In genomic region chr15:65517866-65518207, GRCh38 we compare ENCODE assay signal across 8 cellular contexts. TPM values are rescaled to one million over a fixed set of nuclear protein-coding genes. Genes with fewer than 3 reads are reported as not detected.
A peak's percentile ranks its signal among the peaks of the same experiment; 100 is the strongest.
DNase-seq lines count a peak whose midpoint lies in the region; ATAC-seq, FAIRE-seq and TF ChIP-seq lines count a peak whose summit lies in the region.

No MANE protein-coding gene starts in this region.

- POLR2A ChIA-PET in A549 (lab: Yijun Ruan, JAX): interaction anchor here (0.9 kb wide), 1 partner anchor 352 kb away, joined by 5 read pairs; the partner anchor contains the start of gene RAB11A

- ATAC-seq in A549: peak; percentile 62 to 69
- ATAC-seq in GM18909 (IDR thresholded peaks at IDR 0.05; ENCODE audit: poor library complexity, unreplicated experiment): no peak

- no peaks in the 10 kb centered on the region for H3K27me3 Mint-ChIP-seq in activated naive CD8-positive, alpha-beta T cell

- H3K79me2 ChIP-seq in mesendoderm (ENCODE audit: control insufficient read depth, insufficient read depth, low read length): peaks cover 18% of the 10 kb centered on the region

- H4K5ac ChIP-seq in mesendoderm (ENCODE audit: low read length): no peak overlapping the region

- peak; percentile 38; the same call in 2 of the 3 replicates for TF ChIP-seq CTCF in A549 (IDR thresholded peaks at IDR 0.05)
- no peak for TF ChIP-seq CTCF in GM13977 (IDR thresholded peaks at IDR 0.05; ENCODE audit: extremely low read depth, insufficient read depth, missing control alignments)

- peak overlapping the region; percentile 98 for H3K4me3 Mint-ChIP-seq in activated naive CD8-positive, alpha-beta T cell

- no peak overlapping the region for H3K9ac ChIP-seq in mesendoderm (ENCODE audit: low read length)

- no peak for TF ChIP-seq EP300 in A549 (IDR thresholded peaks at IDR 0.05)

- H3K9me3 ChIP-seq in A549 (no peaks in the 10 kb centered on the region), HAP-1 (no peaks in the 10 kb centered on the region)

- H3K4me3 ChIP-seq in A549: peak overlapping the region; percentile 84
- H3K4me3 ChIP-seq in HAP-1: peak overlapping the region; percentile 100
- no peak overlapping the region for H3K4me3 ChIP-seq in mesendoderm (ENCODE audit: low read length)

- no peak for TF ChIP-seq RAD21 in A549 (conservative IDR thresholded peaks at IDR 0.05 in 1 of 2, IDR thresholded peaks at IDR 0.05 in 1 of 2)

- peak overlapping the region; percentile 78 for H3K4me2 ChIP-seq in A549
- H3K4me2 ChIP-seq in mesendoderm (ENCODE audit: low read length): no peak overlapping the region

- H2AK5ac ChIP-seq in mesendoderm (ENCODE audit: low read length): no peak overlapping the region

- no peak overlapping the region for H2BK5ac ChIP-seq in mesendoderm (ENCODE audit: low read length)

- no peak overlapping the region for H3K23ac ChIP-seq in mesendoderm (ENCODE audit: low read length)

- H3K79me1 ChIP-seq in mesendoderm (ENCODE audit: low read length): peaks cover 14% of the 10 kb centered on the region

- no peak overlapping the region for H4K8ac ChIP-seq in mesendoderm (ENCODE audit: low read depth, low read length)

- no peaks in the 10 kb centered on the region for H3K27me3 ChIP-seq in HAP-1 (ENCODE audit: low read depth)
- H3K27me3 ChIP-seq in mesendoderm (ENCODE audit: insufficient read depth, low read length, poor library complexity): no peaks in the 10 kb centered on the region

- in situ Hi-C loops in HAP-1 (cut with MboI; ENCODE audit: low sequenced_read_pairs): no loop called here
- in situ Hi-C loops in GM13977 (cut with MboI; ENCODE audit: low pct_unique_long_range_greater_than_20kb, low sequenced_read_pairs, unreplicated experiment): no loop called here

- H2BK120ac ChIP-seq in mesendoderm (ENCODE audit: low read depth, low read length): no peak overlapping the region

- TF ChIP-seq POLR2A in A549 (IDR thresholded peaks at IDR 0.05; ENCODE audit: low read length): no peak

- H3K56ac ChIP-seq in mesendoderm (ENCODE audit: low read length): peak overlapping the region; percentile 47

- H3K27ac ChIP-seq in A549: peak overlapping the region; percentile 93 to 97
- no peak overlapping the region for H3K27ac ChIP-seq in mesendoderm (ENCODE audit: low read depth, low read length)

- no peaks in the 10 kb centered on the region for H3K9me3 Mint-ChIP-seq in activated naive CD8-positive, alpha-beta T cell (ENCODE audit: low read depth)

- WGBS in A549 (ENCODE audit: missing lambda C conversion rate): 9% methylated on average over 8 of the region's 8 CpGs
- WGBS in mesendoderm (ENCODE audit: extremely low coverage, insufficient coverage, low lambda C conversion rate): no CpG with 5 or more reads among the region's 8 CpGs

- no peak overlapping the region for H3K18ac ChIP-seq in mesendoderm (ENCODE audit: low read length)

- DNase-seq in A549 (ENCODE audit: low read depth in 1 of 2, low spot score in 1 of 2): no peak
- DNase-seq in HAP-1 (ENCODE audit: low spot score in 2 of 2): no peak
- DNase-seq in mesendoderm: no peak
- no peak for DNase-seq in NCI-H446 (lab: John Stamatoyannopoulos, UW)
- DNase-seq in NCI-H2196 (lab: John Stamatoyannopoulos, UW; ENCODE audit: unreplicated experiment): no peak
- no peak for DNase-seq in GM13977 (ENCODE audit: low spot score)

- no peak overlapping the region for H2BK15ac ChIP-seq in mesendoderm (replicated peaks; ENCODE audit: low read depth)

- H3K27ac Mint-ChIP-seq in activated naive CD8-positive, alpha-beta T cell: peak overlapping the region; percentile 93

- FAIRE-seq in A549 (lab: Jason Lieb, UNC): no peak

- peaks cover 26% of the 10 kb centered on the region for H3K36me3 ChIP-seq in HAP-1 (replicated peaks)
- H3K36me3 ChIP-seq in mesendoderm (ENCODE audit: control insufficient read depth, insufficient read depth, low read length): peaks cover 2% of the 10 kb centered on the region

- peaks cover 36% of the 10 kb centered on the region for H3K4me1 Mint-ChIP-seq in activated naive CD8-positive, alpha-beta T cell (ENCODE audit: low read depth)

- no peak overlapping the region for H3K4ac ChIP-seq in mesendoderm (ENCODE audit: low read depth, low read length)

- CTCF ChIA-PET in A549 (lab: Yijun Ruan, JAX): interaction anchor here (0.6 to 1.2 kb wide), 8 partner anchors 10 to 869 kb away, joined by 3 read pairs; partner anchors contain the start of gene MAP2K1

- peaks cover 2% of the 10 kb centered on the region for H3K36me3 Mint-ChIP-seq in activated naive CD8-positive, alpha-beta T cell

- peaks cover 19% of the 10 kb centered on the region for H3K4me1 ChIP-seq in A549
- peaks cover 19% of the 10 kb centered on the region for H3K4me1 ChIP-seq in HAP-1
- peaks cover 2% of the 10 kb centered on the region for H3K4me1 ChIP-seq in mesendoderm (ENCODE audit: control insufficient read depth, low read depth, low read length)

TF ChIP-seq in A549, 52 proteins besides CTCF, POLR2A, EP300 and RAD21:
- no peak for TF ChIP-seq KDM5A (IDR thresholded peaks at IDR 0.05)
- TF ChIP-seq ZC3H11A (IDR thresholded peaks at IDR 0.05): no peak
- TF ChIP-seq POLR2AphosphoS2 (conservative IDR thresholded peaks at IDR 0.05; ENCODE audit: low read length): no peak

RNA-seq across cellular contexts. Expression of gene DPP8, which starts 0.3 kb away (rescaled TPM):
- polyA plus RNA-seq in A549 (2011; rRNA removed): 41.8 and 43.3 TPM in 2 replicates
- polyA plus RNA-seq in A549 (2012; cell fraction: cytosol; rRNA removed): 12.6 and 13.1 TPM in 2 replicates
- polyA plus RNA-seq in A549 (2012; cell fraction: nucleus; rRNA removed): 7.5 and 8.9 TPM in 2 replicates
- polyA plus RNA-seq in A549 (2017; fragmentation: RNase III; extraction: RNeasy Plus Mini Kit Qiagen cat#74134 plus additional on column Dnase treatment): 24.4 to 26.6 TPM (median 25.6 TPM) in 3 replicates
- 28.4 and 28.6 TPM in 2 replicates for polyA minus RNA-seq in A549 (2011; rRNA and poly(A)+ RNA removed)
- polyA plus RNA-seq in mesendoderm (2013, experiment 1 of 2): 14.8 TPM
- polyA plus RNA-seq in mesendoderm (2013, experiment 2 of 2): 13.5 TPM

RNA-seq across cellular contexts. Expression of gene HACD3, which starts 12.4 kb away (rescaled TPM):
- polyA plus RNA-seq in A549 (2011; rRNA removed) (186 and 212 TPM in 2 replicates), A549 (2017; fragmentation: RNase III; extraction: RNeasy Plus Mini Kit Qiagen cat#74134 plus additional on column Dnase treatment) (140 to 151 TPM (median 149 TPM) in 3 replicates)
- polyA plus RNA-seq in A549 (2012; cell fraction: cytosol; rRNA removed): 74.2 and 83.5 TPM in 2 replicates
- 41.8 and 49.0 TPM in 2 replicates for polyA plus RNA-seq in A549 (2012; cell fraction: nucleus; rRNA removed)
- 92.4 and 94.1 TPM in 2 replicates for polyA minus RNA-seq in A549 (2011; rRNA and poly(A)+ RNA removed)
- polyA plus RNA-seq in mesendoderm (2013, experiment 1 of 2): 99.0 TPM
- polyA plus RNA-seq in mesendoderm (2013, experiment 2 of 2): 96.5 TPM
